9 cellular contexts compared by ENCODE assay signal in the genomic region with DNA sequence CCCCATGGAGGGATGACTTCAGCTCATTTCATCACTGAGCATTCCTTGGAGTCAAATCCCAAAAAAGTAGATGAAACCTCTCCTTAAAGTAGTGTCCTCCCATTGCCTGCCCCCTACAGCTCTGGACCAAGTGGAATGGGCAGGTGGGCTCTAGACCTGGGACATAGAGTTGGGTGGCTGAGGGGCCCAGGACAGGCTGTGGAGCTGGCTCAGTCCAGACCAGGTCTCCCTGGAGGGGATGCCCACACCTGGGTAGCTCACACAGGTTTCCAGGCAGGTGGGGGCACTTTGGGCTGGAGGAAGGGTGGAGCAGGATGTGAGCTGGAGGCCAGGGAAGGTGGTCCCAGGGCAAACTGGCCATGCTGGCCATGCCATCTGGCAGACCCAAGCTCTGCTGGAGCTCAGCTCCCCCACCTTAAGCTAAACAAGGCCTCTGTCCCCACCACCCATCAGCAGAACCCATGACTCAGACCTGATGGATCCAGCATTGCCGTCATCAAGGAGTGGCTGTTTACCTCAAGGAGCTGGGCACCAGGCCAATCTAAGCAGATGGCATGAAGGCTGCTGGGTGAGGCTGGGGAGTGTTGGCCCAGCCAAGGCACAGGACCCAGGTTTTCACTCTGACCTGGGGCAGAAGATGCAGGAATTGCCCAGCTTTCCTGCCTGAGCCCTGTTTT. TPM values are rescaled to one million over a fixed set of nuclear protein-coding genes. Genes with fewer than 3 reads are reported as not detected.
DNase-seq lines count a peak whose midpoint lies in the region; ATAC-seq and TF ChIP-seq lines count a peak whose summit lies in the region.
"Had no signal": no experiment of that assay in that cellular context is flagged by ENCODE, and none has a peak within 500 bp of the region (broad histone marks: within the 10 kb centered on the region; RNA-seq: fewer than 3 reads in every experiment).

No MANE protein-coding gene starts in this region.

- TF ChIP-seq CTCF in astrocyte of the spinal cord (IDR thresholded peaks at IDR 0.05; ENCODE audit: low read depth, low read length), result no peak

- H3K4me1 ChIP-seq in mucosa of rectum (ENCODE audit: control insufficient read depth in 2 of 2, insufficient read depth in 2 of 2, low read length in 2 of 2), result peaks cover 29 to 38% of the 10 kb centered on the region in 2 donors

- DNase-seq in COLO829 (ENCODE audit: low spot score) (peak; percentile 27), LHCN-M2 (ENCODE audit: low read depth) (peak; percentile 91), astrocyte of the spinal cord (ENCODE audit: low read depth, low spot score) (peak; percentile 92), GDM1 (lab: John Stamatoyannopoulos, UW) (no peak)

- peak overlapping the region; percentile 89 to 91 for H3K27ac ChIP-seq in mucosa of rectum (ENCODE audit: low read depth in 2 of 2, low read length in 2 of 2)
- H3K27ac ChIP-seq: cardiac muscle cell had no signal

- no peaks in the 10 kb centered on the region for H3K27me3 ChIP-seq in mucosa of rectum (ENCODE audit: control insufficient read depth in 2 of 2, insufficient read depth in 2 of 2, low read length in 2 of 2)
- H3K27me3 ChIP-seq: cardiac muscle cell had no signal

- in situ Hi-C loops in astrocyte of the spinal cord (cut with HindIII; ENCODE audit: low sequenced_read_pairs), result loop anchor here (25.0 kb wide), 1 partner anchor 146 kb away; the partner anchor contains the start of gene SMU1

- H3K4me3 ChIP-seq in astrocyte of the spinal cord (ENCODE audit: low read depth, low read length) (no peak overlapping the region), mucosa of rectum (ENCODE audit: low read length in 2 of 2) (peak overlapping the region; percentile 2 to 17)
- H3K4me3 ChIP-seq: cardiac muscle cell had no signal

- H3K9me3 ChIP-seq in mucosa of rectum (ENCODE audit: control insufficient read depth in 2 of 2, low read length in 2 of 2), result no peaks in the 10 kb centered on the region

- ATAC-seq in HG02870 (IDR thresholded peaks at IDR 0.05; ENCODE audit: unreplicated experiment), result no peak
- ATAC-seq in HG02798 (IDR thresholded peaks at IDR 0.05; ENCODE audit: poor library complexity, unreplicated experiment), result no peak
- ATAC-seq in GM19328 (IDR thresholded peaks at IDR 0.05; ENCODE audit: unreplicated experiment), result no peak

- no peaks in the 10 kb centered on the region for H3K36me3 ChIP-seq in mucosa of rectum (ENCODE audit: control insufficient read depth in 2 of 2, insufficient read depth in 2 of 2, low read length in 2 of 2)
- H3K36me3 ChIP-seq: cardiac muscle cell had no signal

- peak overlapping the region; percentile 52 to 55 for H3K9ac ChIP-seq in mucosa of rectum (ENCODE audit: low read depth in 1 of 2, low read length in 2 of 2)

RNA-seq across cellular contexts. Expression of gene SPINK4, which starts 6.2 kb away (rescaled TPM):
- not detected in 2 replicates for total RNA-seq in LHCN-M2 (2014; rRNA removed)
- not detected for polyA plus RNA-seq in LHCN-M2 (2012)
- total RNA-seq: cardiac muscle cell had no signal

RNA-seq across cellular contexts. Expression of gene BAG1, which starts 30.7 kb away (rescaled TPM):
- 40.4 and 66.6 TPM in 2 replicates for total RNA-seq in LHCN-M2 (2014; rRNA removed)
- polyA plus RNA-seq in LHCN-M2 (2012), result 50.2 TPM

RNA-seq across cellular contexts. Expression of gene CHMP5, which starts 31.1 kb away (rescaled TPM):
- total RNA-seq in LHCN-M2 (2014; rRNA removed), result 77.4 and 78.9 TPM in 2 replicates
- 62.2 TPM for polyA plus RNA-seq in LHCN-M2 (2012)

RNA-seq across cellular contexts. Expression of gene NFX1, which starts 56.5 kb away (rescaled TPM):
- total RNA-seq in LHCN-M2 (2014; rRNA removed), result 20.2 and 23.4 TPM in 2 replicates
- polyA plus RNA-seq in LHCN-M2 (2012), result 19.0 TPM
